ENCODE assay signal across 41 cellular contexts in genomic region chr11:56611174-56611573, GRCh38. TPM values are rescaled to one million over a fixed set of nuclear protein-coding genes. Genes with fewer than 3 reads are reported as not detected.
"Had no signal": no experiment of that assay in that cellular context is flagged by ENCODE, and none has a peak within 500 bp of the region (broad histone marks: within the 10 kb centered on the region; RNA-seq: fewer than 3 reads in every experiment).

No MANE protein-coding gene starts in this region.

- H3K36me3 Mint-ChIP-seq: activated CD4-positive, alpha-beta memory T cell treated with anti-CD3 and anti-CD28 coated beads for 36 hours; activated naive CD4-positive, alpha-beta T cell treated with anti-CD3 and anti-CD28 coated beads, Interleukin-2, amount 50 U/mL, for 72 hours; activated naive CD8-positive, alpha-beta T cell treated with anti-CD3 and anti-CD28 coated beads for 36 hours; brain had no signal

- H3K4me1 ChIP-seq: adrenal gland, ascending aorta had no signal

- H3K27ac Mint-ChIP-seq: activated B cell treated with CpG ODN at 0.5 μM for 24 hours; activated CD4-positive, alpha-beta memory T cell treated with anti-CD3 and anti-CD28 coated beads for 36 hours; activated CD4-positive, alpha-beta T cell treated with anti-CD3 and anti-CD28 coated beads, Interleukin-2, amount 10 ng/mL, durations not matched to agents 24 days and 14 days; activated CD8-positive, alpha-beta T cell treated with anti-CD3 and anti-CD28 coated beads for 36 hours; activated naive CD4-positive, alpha-beta T cell treated with anti-CD3 and anti-CD28 coated beads for 36 hours; activated naive CD4-positive, alpha-beta T cell treated with anti-CD3 and anti-CD28 coated beads, Interleukin-2, amount 50 U/mL, for 72 hours; activated naive CD8-positive, alpha-beta T cell treated with anti-CD3 and anti-CD28 coated beads for 36 hours; activated T-cell treated with anti-CD3 and anti-CD28 coated beads, Interleukin-2, amount 50 U/mL, for 72 hours; activated T-helper 1 cell treated with anti-CD3 and anti-CD28 coated beads, Interleukin-12 subunit alpha, Interleukin-12 subunit beta, Interleukin-2, Interleukin-4 antibody, amounts not matched to agents 30 ng/mL and 10 ng/mL and 1 ng/mL, durations not matched to agents 14 hours and 24 hours and 36 hours; activated T-helper 17 cell treated with anti-CD3 and anti-CD28 coated beads, Interleukin-2, amount 50 U/mL, for 72 hours; brain; T-helper 1 cell treated with Interleukin-12 subunit alpha and Interleukin-12 subunit beta and Interleukin-4 antibody, amounts not matched to agents 30 μg/mL and 1 μg/mL, for 36 hours; T-helper 2 cell treated with Interferon-gamma antibody and Interleukin-4, amounts not matched to agents 5 μg/mL and 100 μg/mL, for 36 hours had no signal

- DNase-seq: activated B cell treated with CpG ODN at 0.5 μM for 24 hours; activated CD4-positive, alpha-beta memory T cell treated with anti-CD3 and anti-CD28 coated beads for 36 hours; activated CD4-positive, alpha-beta T cell treated with anti-CD3 and anti-CD28 coated beads for 4 hours; activated CD4-positive, alpha-beta T cell treated with anti-CD3 and anti-CD28 coated beads, Interleukin-2, amount 10 ng/mL, durations not matched to agents 24 days and 14 days; activated CD4-positive, alpha-beta T cell treated with anti-CD3 and anti-CD28 coated beads, Interleukin-2, amount 50 U/mL, for 1 hour; activated CD4-positive, alpha-beta T cell treated with anti-CD3 and anti-CD28 coated beads, Interleukin-2, amount 50 U/mL, for 4 hours; activated CD4-positive, CD25-positive, alpha-beta regulatory T cell treated with anti-CD3 and anti-CD28 coated beads, Interleukin-2, amount 50 U/mL, for 72 hours; activated CD8-positive, alpha-beta memory T cell treated with anti-CD3 and anti-CD28 coated beads, Interleukin-2, amount 50 U/mL, for 4 hours; activated CD8-positive, alpha-beta T cell treated with anti-CD3 and anti-CD28 coated beads for 36 hours; activated effector memory CD4-positive, alpha-beta T cell treated with anti-CD3 and anti-CD28 coated beads, Interleukin-2, amount 50 U/mL, for 16 hours; activated gamma-delta T cell treated with Interleukin-2 at 50 U/mL for 16 hours; activated naive CD4-positive, alpha-beta T cell; activated naive CD4-positive, alpha-beta T cell treated with anti-CD3 and anti-CD28 coated beads for 36 hours; activated naive CD4-positive, alpha-beta T cell treated with anti-CD3 and anti-CD28 coated beads, Interleukin-2, amount 50 U/mL, for 16 hours; activated naive CD8-positive, alpha-beta T cell treated with anti-CD3 and anti-CD28 coated beads for 36 hours; activated T-cell treated with anti-CD3 and anti-CD28 coated beads for 4 hours; activated T-cell treated with anti-CD3 and anti-CD28 coated beads, Interleukin-2, amount 50 U/mL, for 1 hour; activated T-cell treated with anti-CD3 and anti-CD28 coated beads, Interleukin-2, amount 50 U/mL, for 4 hours; activated T-cell treated with anti-CD3 and anti-CD28 coated beads, Interleukin-2, amount 50 U/mL, for 72 hours; adrenal gland; amygdala; anterior cingulate cortex; caudate nucleus; cerebellar nuclear complex; T-helper 1 cell; T-helper 2 cell; T-helper 9 cell had no signal

- H3K4me1 Mint-ChIP-seq: activated B cell treated with CpG ODN at 0.5 μM for 24 hours; activated CD4-positive, alpha-beta T cell treated with anti-CD3 and anti-CD28 coated beads, Interleukin-2, amount 10 ng/mL, durations not matched to agents 24 days and 14 days; activated naive CD8-positive, alpha-beta T cell treated with anti-CD3 and anti-CD28 coated beads for 36 hours; activated T-helper 17 cell treated with anti-CD3 and anti-CD28 coated beads, Interleukin-2, amount 50 U/mL, for 72 hours; brain; central memory CD8-positive, alpha-beta T cell had no signal

- H3K36me3 ChIP-seq: adrenal gland, ascending aorta, cardiac muscle cell had no signal

- H3K27ac ChIP-seq: adrenal gland, ascending aorta, cardiac muscle cell, VCaP had no signal

- FAIRE-seq: bronchial epithelial cell, TTC549 had no signal

- ATAC-seq: activated CD8-positive, alpha-beta T cell treated with anti-CD3 and anti-CD28 coated beads for 36 hours; activated naive CD4-positive, alpha-beta T cell treated with anti-CD3 and anti-CD28 coated beads, Interleukin-2, amount 50 U/mL, for 72 hours; activated T-cell treated with anti-CD3 and anti-CD28 coated beads, Interleukin-2, amount 50 U/mL, for 4 hours; activated T-cell treated with anti-CD3 and anti-CD28 coated beads, Interleukin-2, amount 50 U/mL, for 72 hours; activated T-helper 17 cell treated with anti-CD3 and anti-CD28 coated beads, Interleukin-2, amount 50 U/mL, for 72 hours had no signal

- H3K4me3 ChIP-seq: adrenal gland, ascending aorta, cardiac muscle cell had no signal

- H3K27me3 ChIP-seq: adrenal gland, ascending aorta, cardiac muscle cell had no signal

- H3K9me3 Mint-ChIP-seq: activated CD4-positive, alpha-beta T cell treated with anti-CD3 and anti-CD28 coated beads, Interleukin-2, amount 10 ng/mL, durations not matched to agents 24 days and 14 days; activated CD8-positive, alpha-beta T cell treated with anti-CD3 and anti-CD28 coated beads for 36 hours; activated naive CD4-positive, alpha-beta T cell treated with anti-CD3 and anti-CD28 coated beads, Interleukin-2, amount 50 U/mL, for 72 hours; activated T-cell treated with anti-CD3 and anti-CD28 coated beads, Interleukin-2, amount 50 U/mL, for 4 hours; activated T-helper 1 cell treated with anti-CD3 and anti-CD28 coated beads, Interleukin-12 subunit alpha, Interleukin-12 subunit beta, Interleukin-2, Interleukin-4 antibody, amounts not matched to agents 30 ng/mL and 10 ng/mL and 1 ng/mL, durations not matched to agents 14 hours and 24 hours and 36 hours; brain; T-helper 1 cell treated with Interleukin-12 subunit alpha and Interleukin-12 subunit beta and Interleukin-4 antibody, amounts not matched to agents 30 μg/mL and 1 μg/mL, for 36 hours had no signal

- H3K9me3 ChIP-seq: ascending aorta had no signal

- H3K4me3 Mint-ChIP-seq: activated B cell treated with CpG ODN at 0.5 μM for 24 hours; activated CD4-positive, alpha-beta memory T cell treated with anti-CD3 and anti-CD28 coated beads for 36 hours; activated CD4-positive, alpha-beta T cell treated with anti-CD3 and anti-CD28 coated beads, Interleukin-2, amount 10 ng/mL, durations not matched to agents 24 days and 14 days; activated CD8-positive, alpha-beta T cell treated with anti-CD3 and anti-CD28 coated beads for 36 hours; activated naive CD4-positive, alpha-beta T cell treated with anti-CD3 and anti-CD28 coated beads for 36 hours; activated naive CD8-positive, alpha-beta T cell treated with anti-CD3 and anti-CD28 coated beads for 36 hours; activated T-cell treated with anti-CD3 and anti-CD28 coated beads, Interleukin-2, amount 50 U/mL, for 4 hours; activated T-cell treated with anti-CD3 and anti-CD28 coated beads, Interleukin-2, amount 50 U/mL, for 72 hours; activated T-helper 1 cell treated with anti-CD3 and anti-CD28 coated beads, Interleukin-12 subunit alpha, Interleukin-12 subunit beta, Interleukin-2, Interleukin-4 antibody, amounts not matched to agents 30 ng/mL and 10 ng/mL and 1 ng/mL, durations not matched to agents 14 hours and 24 hours and 36 hours; activated T-helper 17 cell treated with anti-CD3 and anti-CD28 coated beads, Interleukin-2, amount 50 U/mL, for 72 hours; brain; central memory CD8-positive, alpha-beta T cell; T-helper 1 cell treated with Interleukin-12 subunit alpha and Interleukin-12 subunit beta and Interleukin-4 antibody, amounts not matched to agents 30 μg/mL and 1 μg/mL, for 36 hours; T-helper 2 cell treated with Interferon-gamma antibody and Interleukin-4, amounts not matched to agents 5 μg/mL and 100 μg/mL, for 36 hours had no signal

- H3K27me3 Mint-ChIP-seq: activated B cell treated with CpG ODN at 0.5 μM for 24 hours; activated CD4-positive, alpha-beta memory T cell treated with anti-CD3 and anti-CD28 coated beads for 36 hours; activated CD4-positive, alpha-beta T cell treated with anti-CD3 and anti-CD28 coated beads, Interleukin-2, amount 10 ng/mL, durations not matched to agents 24 days and 14 days; activated CD8-positive, alpha-beta T cell treated with anti-CD3 and anti-CD28 coated beads for 36 hours; activated naive CD8-positive, alpha-beta T cell treated with anti-CD3 and anti-CD28 coated beads for 36 hours; activated T-helper 17 cell treated with anti-CD3 and anti-CD28 coated beads, Interleukin-2, amount 50 U/mL, for 72 hours; brain; central memory CD8-positive, alpha-beta T cell had no signal

RNA-seq across cellular contexts. Expression of gene OR5M1, which starts 3.5 kb away (rescaled TPM):
- total RNA-seq: activated B cell treated with CpG ODN at 0.5 μM for 24 hours; activated CD4-positive, alpha-beta memory T cell treated with anti-CD3 and anti-CD28 coated beads for 36 hours; activated CD4-positive, alpha-beta T cell treated with anti-CD3 and anti-CD28 coated beads, Interleukin-2, amount 10 ng/mL, durations not matched to agents 24 days and 14 days; activated CD8-positive, alpha-beta memory T cell treated with anti-CD3 and anti-CD28 coated beads for 36 hours; activated CD8-positive, alpha-beta T cell treated with anti-CD3 and anti-CD28 coated beads for 36 hours; activated naive CD4-positive, alpha-beta T cell treated with anti-CD3 and anti-CD28 coated beads for 36 hours; activated naive CD4-positive, alpha-beta T cell treated with anti-CD3 and anti-CD28 coated beads, Interleukin-2, amount 50 U/mL, for 72 hours; activated naive CD8-positive, alpha-beta T cell treated with anti-CD3 and anti-CD28 coated beads for 36 hours; activated T-cell treated with anti-CD3 and anti-CD28 coated beads, Interleukin-2, amount 50 U/mL, for 4 hours; activated T-cell treated with anti-CD3 and anti-CD28 coated beads, Interleukin-2, amount 50 U/mL, for 72 hours; activated T-helper 1 cell treated with anti-CD3 and anti-CD28 coated beads, Interleukin-12 subunit alpha, Interleukin-12 subunit beta, Interleukin-2, Interleukin-4 antibody, amounts not matched to agents 30 ng/mL and 10 ng/mL and 1 ng/mL, durations not matched to agents 14 hours and 24 hours and 36 hours; activated T-helper 17 cell treated with anti-CD3 and anti-CD28 coated beads, Interleukin-2, amount 50 U/mL, for 72 hours; adrenal gland; ascending aorta; bronchial epithelial cell; cardiac muscle cell; chondrocyte had no signal
- polyA plus RNA-seq: adrenal gland, cardiac muscle cell had no signal

RNA-seq across cellular contexts. Expression of gene OR5AP2, which starts 31.1 kb away (rescaled TPM):
- total RNA-seq: activated B cell treated with CpG ODN at 0.5 μM for 24 hours; activated CD4-positive, alpha-beta memory T cell treated with anti-CD3 and anti-CD28 coated beads for 36 hours; activated CD4-positive, alpha-beta T cell treated with anti-CD3 and anti-CD28 coated beads, Interleukin-2, amount 10 ng/mL, durations not matched to agents 24 days and 14 days; activated CD8-positive, alpha-beta memory T cell treated with anti-CD3 and anti-CD28 coated beads for 36 hours; activated CD8-positive, alpha-beta T cell treated with anti-CD3 and anti-CD28 coated beads for 36 hours; activated naive CD4-positive, alpha-beta T cell treated with anti-CD3 and anti-CD28 coated beads for 36 hours; activated naive CD4-positive, alpha-beta T cell treated with anti-CD3 and anti-CD28 coated beads, Interleukin-2, amount 50 U/mL, for 72 hours; activated naive CD8-positive, alpha-beta T cell treated with anti-CD3 and anti-CD28 coated beads for 36 hours; activated T-cell treated with anti-CD3 and anti-CD28 coated beads, Interleukin-2, amount 50 U/mL, for 4 hours; activated T-cell treated with anti-CD3 and anti-CD28 coated beads, Interleukin-2, amount 50 U/mL, for 72 hours; activated T-helper 1 cell treated with anti-CD3 and anti-CD28 coated beads, Interleukin-12 subunit alpha, Interleukin-12 subunit beta, Interleukin-2, Interleukin-4 antibody, amounts not matched to agents 30 ng/mL and 10 ng/mL and 1 ng/mL, durations not matched to agents 14 hours and 24 hours and 36 hours; activated T-helper 17 cell treated with anti-CD3 and anti-CD28 coated beads, Interleukin-2, amount 50 U/mL, for 72 hours; adrenal gland; ascending aorta; bronchial epithelial cell; cardiac muscle cell; chondrocyte had no signal
- polyA plus RNA-seq: adrenal gland, cardiac muscle cell had no signal

RNA-seq across cellular contexts. Expression of gene OR5M10, which starts 33.7 kb away (rescaled TPM):
- total RNA-seq: activated B cell treated with CpG ODN at 0.5 μM for 24 hours; activated CD4-positive, alpha-beta memory T cell treated with anti-CD3 and anti-CD28 coated beads for 36 hours; activated CD4-positive, alpha-beta T cell treated with anti-CD3 and anti-CD28 coated beads, Interleukin-2, amount 10 ng/mL, durations not matched to agents 24 days and 14 days; activated CD8-positive, alpha-beta memory T cell treated with anti-CD3 and anti-CD28 coated beads for 36 hours; activated CD8-positive, alpha-beta T cell treated with anti-CD3 and anti-CD28 coated beads for 36 hours; activated naive CD4-positive, alpha-beta T cell treated with anti-CD3 and anti-CD28 coated beads for 36 hours; activated naive CD4-positive, alpha-beta T cell treated with anti-CD3 and anti-CD28 coated beads, Interleukin-2, amount 50 U/mL, for 72 hours; activated naive CD8-positive, alpha-beta T cell treated with anti-CD3 and anti-CD28 coated beads for 36 hours; activated T-cell treated with anti-CD3 and anti-CD28 coated beads, Interleukin-2, amount 50 U/mL, for 4 hours; activated T-cell treated with anti-CD3 and anti-CD28 coated beads, Interleukin-2, amount 50 U/mL, for 72 hours; activated T-helper 1 cell treated with anti-CD3 and anti-CD28 coated beads, Interleukin-12 subunit alpha, Interleukin-12 subunit beta, Interleukin-2, Interleukin-4 antibody, amounts not matched to agents 30 ng/mL and 10 ng/mL and 1 ng/mL, durations not matched to agents 14 hours and 24 hours and 36 hours; activated T-helper 17 cell treated with anti-CD3 and anti-CD28 coated beads, Interleukin-2, amount 50 U/mL, for 72 hours; adrenal gland; ascending aorta; bronchial epithelial cell; cardiac muscle cell; chondrocyte had no signal
- polyA plus RNA-seq: adrenal gland, cardiac muscle cell had no signal

RNA-seq across cellular contexts. Expression of gene OR5AR1, which starts 52.3 kb away (rescaled TPM):
- total RNA-seq: activated B cell treated with CpG ODN at 0.5 μM for 24 hours; activated CD4-positive, alpha-beta memory T cell treated with anti-CD3 and anti-CD28 coated beads for 36 hours; activated CD4-positive, alpha-beta T cell treated with anti-CD3 and anti-CD28 coated beads, Interleukin-2, amount 10 ng/mL, durations not matched to agents 24 days and 14 days; activated CD8-positive, alpha-beta memory T cell treated with anti-CD3 and anti-CD28 coated beads for 36 hours; activated CD8-positive, alpha-beta T cell treated with anti-CD3 and anti-CD28 coated beads for 36 hours; activated naive CD4-positive, alpha-beta T cell treated with anti-CD3 and anti-CD28 coated beads for 36 hours; activated naive CD4-positive, alpha-beta T cell treated with anti-CD3 and anti-CD28 coated beads, Interleukin-2, amount 50 U/mL, for 72 hours; activated naive CD8-positive, alpha-beta T cell treated with anti-CD3 and anti-CD28 coated beads for 36 hours; activated T-cell treated with anti-CD3 and anti-CD28 coated beads, Interleukin-2, amount 50 U/mL, for 4 hours; activated T-cell treated with anti-CD3 and anti-CD28 coated beads, Interleukin-2, amount 50 U/mL, for 72 hours; activated T-helper 1 cell treated with anti-CD3 and anti-CD28 coated beads, Interleukin-12 subunit alpha, Interleukin-12 subunit beta, Interleukin-2, Interleukin-4 antibody, amounts not matched to agents 30 ng/mL and 10 ng/mL and 1 ng/mL, durations not matched to agents 14 hours and 24 hours and 36 hours; activated T-helper 17 cell treated with anti-CD3 and anti-CD28 coated beads, Interleukin-2, amount 50 U/mL, for 72 hours; adrenal gland; ascending aorta; bronchial epithelial cell; cardiac muscle cell; chondrocyte had no signal
- polyA plus RNA-seq: adrenal gland, cardiac muscle cell had no signal
